1 cellular context compared by ENCODE assay signal in genomic region chr11:101128571-101129202, GRCh38.
A peak's percentile ranks its signal among the peaks of the same experiment; 100 is the strongest.
TF ChIP-seq lines count a peak whose summit lies in the region.

No MANE protein-coding gene starts in this region.

TF ChIP-seq in GM23338, 12 proteins besides CTCF, POLR2A, EP300 and RAD21 (continued from another document):
- no peak for TF ChIP-seq ZNF462 (CRISPR knock-in tag; IDR thresholded peaks at IDR 0.05)
- TF ChIP-seq STAT1 (IDR thresholded peaks at IDR 0.05; ENCODE audit: unreplicated experiment): no peak
- TF ChIP-seq ZNF331 (CRISPR knock-in tag; IDR thresholded peaks at IDR 0.05; ENCODE audit: low read depth): no peak
- no peak for TF ChIP-seq CREB1 (CRISPR knock-in tag; IDR thresholded peaks at IDR 0.05; ENCODE audit: low read depth)
- TF ChIP-seq NANOG (IDR thresholded peaks at IDR 0.05; ENCODE audit: borderline replicate concordance): no peak
- no peak for TF ChIP-seq JUNB (IDR thresholded peaks at IDR 0.05; ENCODE audit: unreplicated experiment)
- TF ChIP-seq ZNF114 (CRISPR knock-in tag; IDR thresholded peaks at IDR 0.05): no peak
- TF ChIP-seq EZH2 (IDR thresholded peaks at IDR 0.05; ENCODE audit: low read depth, unreplicated experiment): peak; percentile 71
- peak; percentile 8 for TF ChIP-seq EZH2phosphoT487 (IDR thresholded peaks at IDR 0.05; ENCODE audit: unreplicated experiment)
